1 cellular context compared by ENCODE assay signal in the genomic region with DNA sequence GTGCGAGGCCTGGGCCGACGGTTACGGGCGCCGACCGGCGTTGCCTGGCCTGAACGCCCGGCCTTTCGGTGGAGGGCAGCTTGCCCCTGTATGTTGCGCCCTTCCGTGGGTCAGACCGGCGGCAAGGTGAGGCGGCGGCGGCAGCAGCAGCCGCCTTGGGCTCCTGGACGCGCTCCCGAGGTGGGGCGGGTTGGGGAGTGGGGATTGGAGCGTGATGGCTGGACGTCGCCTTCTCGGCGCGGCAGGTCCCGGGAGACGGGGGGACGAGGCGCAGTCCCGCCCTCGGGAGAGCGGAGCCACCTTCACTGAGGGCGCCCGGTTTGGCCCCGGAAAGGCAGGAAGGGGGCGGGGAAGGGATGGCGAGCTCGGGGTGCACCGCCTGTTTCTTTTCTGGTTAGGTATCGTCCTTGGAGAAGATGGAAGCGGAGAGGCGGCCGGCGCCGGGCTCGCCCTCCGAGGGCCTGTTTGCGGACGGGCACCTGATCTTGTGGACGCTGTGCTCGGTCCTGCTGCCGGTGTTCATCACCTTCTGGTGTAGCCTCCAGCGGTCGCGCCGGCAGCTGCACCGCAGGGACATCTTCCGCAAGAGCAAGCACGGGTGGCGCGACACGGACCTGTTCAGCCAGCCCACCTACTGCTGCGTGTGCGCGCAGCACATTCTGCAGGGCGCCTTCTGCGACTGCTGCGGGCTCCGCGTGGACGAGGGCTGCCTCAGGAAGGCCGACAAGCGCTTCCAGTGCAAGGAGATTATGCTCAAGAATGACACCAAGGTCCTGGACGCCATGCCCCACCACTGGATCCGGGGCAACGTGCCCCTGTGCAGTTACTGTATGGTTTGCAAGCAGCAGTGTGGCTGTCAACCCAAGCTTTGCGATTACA.
TF ChIP-seq lines count a peak whose summit lies in the region.

No MANE protein-coding gene starts in this region.

TF ChIP-seq in HepG2, 621 proteins besides CTCF, POLR2A, EP300 and RAD21 (continued from another document):
- TF ChIP-seq PBX3 (CRISPR knock-in tag; IDR thresholded peaks at IDR 0.05; ENCODE audit: borderline replicate concordance) = no peak
- no peak for TF ChIP-seq AFF4 (CRISPR knock-in tag; IDR thresholded peaks at IDR 0.05)
- TF ChIP-seq ZNF841 (CRISPR knock-in tag; IDR thresholded peaks at IDR 0.05; ENCODE audit: borderline replicate concordance) = no peak
- no peak for TF ChIP-seq ZNF431 (CRISPR knock-in tag; IDR thresholded peaks at IDR 0.05; ENCODE audit: borderline replicate concordance, low read depth)
- peak; percentile 76; the same call in 1 of the 2 replicates for TF ChIP-seq ZNF280D (CRISPR knock-in tag; IDR thresholded peaks at IDR 0.05)
- 0 out of 2 replicates have a peak, but pooled peaks have one; percentile 48 for TF ChIP-seq MEF2D (CRISPR knock-in tag; IDR thresholded peaks at IDR 0.05)
- TF ChIP-seq, protein P1, sequence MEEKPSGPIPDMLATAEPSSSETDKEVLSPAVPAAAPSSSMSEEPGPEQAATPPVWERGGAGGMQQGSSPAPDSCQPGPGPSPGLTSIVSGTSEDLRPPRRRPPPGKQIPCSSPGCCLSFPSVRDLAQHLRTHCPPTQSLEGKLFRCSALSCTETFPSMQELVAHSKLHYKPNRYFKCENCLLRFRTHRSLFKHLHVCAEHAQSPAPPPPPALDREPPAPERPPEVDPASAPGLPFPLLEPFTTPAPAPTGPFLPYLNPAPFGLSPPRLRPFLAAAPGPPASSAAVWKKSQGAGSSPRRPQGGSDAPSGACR (CRISPR knock-in tag; IDR thresholded peaks at IDR 0.05) = no peak
- no peak for TF ChIP-seq SCMH1 (CRISPR knock-in tag; IDR thresholded peaks at IDR 0.05; ENCODE audit: borderline replicate concordance)
- peak; percentile 63; the same call in 1 of the 2 replicates for TF ChIP-seq PITX1 (CRISPR knock-in tag; IDR thresholded peaks at IDR 0.05)
- TF ChIP-seq, protein P2, sequence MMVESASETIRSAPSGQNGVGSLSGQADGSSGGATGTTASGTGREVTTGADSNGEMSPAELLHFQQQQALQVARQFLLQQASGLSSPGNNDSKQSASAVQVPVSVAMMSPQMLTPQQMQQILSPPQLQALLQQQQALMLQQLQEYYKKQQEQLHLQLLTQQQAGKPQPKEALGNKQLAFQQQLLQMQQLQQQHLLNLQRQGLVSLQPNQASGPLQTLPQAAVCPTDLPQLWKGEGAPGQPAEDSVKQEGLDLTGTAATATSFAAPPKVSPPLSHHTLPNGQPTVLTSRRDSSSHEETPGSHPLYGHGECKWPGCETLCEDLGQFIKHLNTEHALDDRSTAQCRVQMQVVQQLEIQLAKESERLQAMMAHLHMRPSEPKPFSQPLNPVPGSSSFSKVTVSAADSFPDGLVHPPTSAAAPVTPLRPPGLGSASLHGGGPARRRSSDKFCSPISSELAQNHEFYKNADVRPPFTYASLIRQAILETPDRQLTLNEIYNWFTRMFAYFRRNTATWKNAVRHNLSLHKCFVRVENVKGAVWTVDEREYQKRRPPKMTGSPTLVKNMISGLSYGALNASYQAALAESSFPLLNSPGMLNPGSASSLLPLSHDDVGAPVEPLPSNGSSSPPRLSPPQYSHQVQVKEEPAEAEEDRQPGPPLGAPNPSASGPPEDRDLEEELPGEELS (CRISPR knock-in tag; IDR thresholded peaks at IDR 0.05) = no peak; the same call in 1 of the 2 replicates
- no peak for TF ChIP-seq CAMTA2 (CRISPR knock-in tag; IDR thresholded peaks at IDR 0.05; ENCODE audit: borderline replicate concordance)
